ENCODE assay signal across 1 cellular context in the genomic region with DNA sequence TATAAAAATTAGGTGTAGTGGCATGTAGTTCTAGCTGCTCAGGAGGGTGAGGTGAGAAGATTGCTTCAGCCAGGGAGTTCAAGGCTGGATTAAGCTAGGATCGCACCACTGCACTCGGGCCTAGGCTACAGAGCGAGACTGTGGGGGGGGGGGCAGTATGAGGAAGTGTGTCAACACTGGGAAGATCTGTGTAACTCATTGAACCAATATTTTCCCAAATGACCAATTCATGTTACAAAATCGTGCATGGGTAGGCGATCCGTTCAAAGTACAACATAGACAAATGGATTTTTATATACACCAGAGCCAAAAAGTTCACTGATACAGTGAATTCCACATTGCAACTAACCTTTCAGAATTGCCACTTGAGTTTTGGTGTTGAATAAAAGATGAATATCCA.
TF ChIP-seq lines count a peak whose summit lies in the region.

No MANE protein-coding gene starts in this region.

TF ChIP-seq in HepG2, 621 proteins besides CTCF, POLR2A, EP300 and RAD21 (continued from another document and continues in another):
- TF ChIP-seq, protein P1, sequence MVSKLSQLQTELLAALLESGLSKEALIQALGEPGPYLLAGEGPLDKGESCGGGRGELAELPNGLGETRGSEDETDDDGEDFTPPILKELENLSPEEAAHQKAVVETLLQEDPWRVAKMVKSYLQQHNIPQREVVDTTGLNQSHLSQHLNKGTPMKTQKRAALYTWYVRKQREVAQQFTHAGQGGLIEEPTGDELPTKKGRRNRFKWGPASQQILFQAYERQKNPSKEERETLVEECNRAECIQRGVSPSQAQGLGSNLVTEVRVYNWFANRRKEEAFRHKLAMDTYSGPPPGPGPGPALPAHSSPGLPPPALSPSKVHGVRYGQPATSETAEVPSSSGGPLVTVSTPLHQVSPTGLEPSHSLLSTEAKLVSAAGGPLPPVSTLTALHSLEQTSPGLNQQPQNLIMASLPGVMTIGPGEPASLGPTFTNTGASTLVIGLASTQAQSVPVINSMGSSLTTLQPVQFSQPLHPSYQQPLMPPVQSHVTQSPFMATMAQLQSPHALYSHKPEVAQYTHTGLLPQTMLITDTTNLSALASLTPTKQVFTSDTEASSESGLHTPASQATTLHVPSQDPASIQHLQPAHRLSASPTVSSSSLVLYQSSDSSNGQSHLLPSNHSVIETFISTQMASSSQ (IDR thresholded peaks at IDR 0.05; ENCODE audit: low read depth), result peak; percentile 46; the same call in 1 of the 2 replicates
- TF ChIP-seq, protein P1 (CRISPR knock-in tag; IDR thresholded peaks at IDR 0.05; ENCODE audit: borderline replicate concordance), result peak; percentile 55; the same call in 1 of the 2 replicates
- TF ChIP-seq, protein P2, sequence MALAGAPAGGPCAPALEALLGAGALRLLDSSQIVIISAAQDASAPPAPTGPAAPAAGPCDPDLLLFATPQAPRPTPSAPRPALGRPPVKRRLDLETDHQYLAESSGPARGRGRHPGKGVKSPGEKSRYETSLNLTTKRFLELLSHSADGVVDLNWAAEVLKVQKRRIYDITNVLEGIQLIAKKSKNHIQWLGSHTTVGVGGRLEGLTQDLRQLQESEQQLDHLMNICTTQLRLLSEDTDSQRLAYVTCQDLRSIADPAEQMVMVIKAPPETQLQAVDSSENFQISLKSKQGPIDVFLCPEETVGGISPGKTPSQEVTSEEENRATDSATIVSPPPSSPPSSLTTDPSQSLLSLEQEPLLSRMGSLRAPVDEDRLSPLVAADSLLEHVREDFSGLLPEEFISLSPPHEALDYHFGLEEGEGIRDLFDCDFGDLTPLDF (CRISPR knock-in tag; IDR thresholded peaks at IDR 0.05), result no peak
- TF ChIP-seq, protein P3, sequence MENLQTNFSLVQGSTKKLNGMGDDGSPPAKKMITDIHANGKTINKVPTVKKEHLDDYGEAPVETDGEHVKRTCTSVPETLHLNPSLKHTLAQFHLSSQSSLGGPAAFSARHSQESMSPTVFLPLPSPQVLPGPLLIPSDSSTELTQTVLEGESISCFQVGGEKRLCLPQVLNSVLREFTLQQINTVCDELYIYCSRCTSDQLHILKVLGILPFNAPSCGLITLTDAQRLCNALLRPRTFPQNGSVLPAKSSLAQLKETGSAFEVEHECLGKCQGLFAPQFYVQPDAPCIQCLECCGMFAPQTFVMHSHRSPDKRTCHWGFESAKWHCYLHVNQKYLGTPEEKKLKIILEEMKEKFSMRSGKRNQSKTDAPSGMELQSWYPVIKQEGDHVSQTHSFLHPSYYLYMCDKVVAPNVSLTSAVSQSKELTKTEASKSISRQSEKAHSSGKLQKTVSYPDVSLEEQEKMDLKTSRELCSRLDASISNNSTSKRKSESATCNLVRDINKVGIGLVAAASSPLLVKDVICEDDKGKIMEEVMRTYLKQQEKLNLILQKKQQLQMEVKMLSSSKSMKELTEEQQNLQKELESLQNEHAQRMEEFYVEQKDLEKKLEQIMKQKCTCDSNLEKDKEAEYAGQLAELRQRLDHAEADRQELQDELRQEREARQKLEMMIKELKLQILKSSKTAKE (CRISPR knock-in tag; IDR thresholded peaks at IDR 0.05; ENCODE audit: borderline replicate concordance), result no peak
- TF ChIP-seq FOXP1 (IDR thresholded peaks at IDR 0.05) (no peak), FOXP1 (CRISPR knock-in tag; IDR thresholded peaks at IDR 0.05) (peak; percentile 58), JARID2 (CRISPR knock-in tag; IDR thresholded peaks at IDR 0.05; ENCODE audit: insufficient replicate concordance) (no peak), DNMT1 (CRISPR knock-in tag; IDR thresholded peaks at IDR 0.05) (no peak), ZKSCAN5 (CRISPR knock-in tag; IDR thresholded peaks at IDR 0.05) (no peak), ZNF101 (CRISPR knock-in tag; IDR thresholded peaks at IDR 0.05; ENCODE audit: borderline replicate concordance, low read depth) (no peak), ZBTB38 (CRISPR knock-in tag; IDR thresholded peaks at IDR 0.05) (no peak), RFXANK (CRISPR knock-in tag; IDR thresholded peaks at IDR 0.05) (no peak), POGZ (CRISPR knock-in tag; IDR thresholded peaks at IDR 0.05) (peak; percentile 75), SP2 (CRISPR knock-in tag; IDR thresholded peaks at IDR 0.05) (no peak), ZNF782 (CRISPR knock-in tag; IDR thresholded peaks at IDR 0.05; ENCODE audit: borderline replicate concordance) (no peak), SMC3 (IDR thresholded peaks at IDR 0.05; ENCODE audit: low read length) (peak; percentile 30; the same call in 1 of the 2 replicates), POLR2AphosphoS2 (IDR thresholded peaks at IDR 0.05; ENCODE audit: low read depth, low read length) (peak; percentile 76; the same call in 1 of the 2 replicates), ZBTB20 (CRISPR knock-in tag; IDR thresholded peaks at IDR 0.05; ENCODE audit: borderline replicate concordance, low read depth) (peak; percentile 61; the same call in 1 of the 2 replicates), MAZ (IDR thresholded peaks at IDR 0.05; ENCODE audit: borderline replicate concordance, low read depth, low read length) (peak; percentile 58; the same call in 1 of the 2 replicates), MAZ (CRISPR knock-in tag; IDR thresholded peaks at IDR 0.05; ENCODE audit: low read depth) (no peak), NKX3-1 (CRISPR knock-in tag; IDR thresholded peaks at IDR 0.05) (0 out of 2 replicates have a peak, but pooled peaks have one; percentile 40), ZNF460 (CRISPR knock-in tag; IDR thresholded peaks at IDR 0.05; ENCODE audit: borderline replicate concordance) (no peak), ZNF292 (CRISPR knock-in tag; IDR thresholded peaks at IDR 0.05; ENCODE audit: borderline replicate concordance, low read depth) (peak; percentile 81; the same call in 1 of the 2 replicates), LCORL (IDR thresholded peaks at IDR 0.05) (peak; percentile 33; the same call in 1 of the 2 replicates), LCORL (CRISPR knock-in tag; IDR thresholded peaks at IDR 0.05) (peak; percentile 79; the same call in 1 of the 2 replicates), ARNT2 (CRISPR knock-in tag; IDR thresholded peaks at IDR 0.05; ENCODE audit: low read depth) (peak; percentile 55), ZNF776 (CRISPR knock-in tag; IDR thresholded peaks at IDR 0.05) (no peak), ZNF44 (CRISPR knock-in tag; IDR thresholded peaks at IDR 0.05) (no peak)
- TF ChIP-seq, protein P4, sequence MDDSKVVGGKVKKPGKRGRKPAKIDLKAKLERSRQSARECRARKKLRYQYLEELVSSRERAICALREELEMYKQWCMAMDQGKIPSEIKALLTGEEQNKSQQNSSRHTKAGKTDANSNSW (CRISPR knock-in tag; IDR thresholded peaks at IDR 0.05; ENCODE audit: borderline replicate concordance), result no peak
- TF ChIP-seq, protein P5, sequence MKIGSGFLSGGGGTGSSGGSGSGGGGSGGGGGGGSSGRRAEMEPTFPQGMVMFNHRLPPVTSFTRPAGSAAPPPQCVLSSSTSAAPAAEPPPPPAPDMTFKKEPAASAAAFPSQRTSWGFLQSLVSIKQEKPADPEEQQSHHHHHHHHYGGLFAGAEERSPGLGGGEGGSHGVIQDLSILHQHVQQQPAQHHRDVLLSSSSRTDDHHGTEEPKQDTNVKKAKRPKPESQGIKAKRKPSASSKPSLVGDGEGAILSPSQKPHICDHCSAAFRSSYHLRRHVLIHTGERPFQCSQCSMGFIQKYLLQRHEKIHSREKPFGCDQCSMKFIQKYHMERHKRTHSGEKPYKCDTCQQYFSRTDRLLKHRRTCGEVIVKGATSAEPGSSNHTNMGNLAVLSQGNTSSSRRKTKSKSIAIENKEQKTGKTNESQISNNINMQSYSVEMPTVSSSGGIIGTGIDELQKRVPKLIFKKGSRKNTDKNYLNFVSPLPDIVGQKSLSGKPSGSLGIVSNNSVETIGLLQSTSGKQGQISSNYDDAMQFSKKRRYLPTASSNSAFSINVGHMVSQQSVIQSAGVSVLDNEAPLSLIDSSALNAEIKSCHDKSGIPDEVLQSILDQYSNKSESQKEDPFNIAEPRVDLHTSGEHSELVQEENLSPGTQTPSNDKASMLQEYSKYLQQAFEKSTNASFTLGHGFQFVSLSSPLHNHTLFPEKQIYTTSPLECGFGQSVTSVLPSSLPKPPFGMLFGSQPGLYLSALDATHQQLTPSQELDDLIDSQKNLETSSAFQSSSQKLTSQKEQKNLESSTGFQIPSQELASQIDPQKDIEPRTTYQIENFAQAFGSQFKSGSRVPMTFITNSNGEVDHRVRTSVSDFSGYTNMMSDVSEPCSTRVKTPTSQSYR (CRISPR knock-in tag; IDR thresholded peaks at IDR 0.05; ENCODE audit: borderline replicate concordance), result peak; percentile 57; the same call in 1 of the 2 replicates
- TF ChIP-seq, protein P6, sequence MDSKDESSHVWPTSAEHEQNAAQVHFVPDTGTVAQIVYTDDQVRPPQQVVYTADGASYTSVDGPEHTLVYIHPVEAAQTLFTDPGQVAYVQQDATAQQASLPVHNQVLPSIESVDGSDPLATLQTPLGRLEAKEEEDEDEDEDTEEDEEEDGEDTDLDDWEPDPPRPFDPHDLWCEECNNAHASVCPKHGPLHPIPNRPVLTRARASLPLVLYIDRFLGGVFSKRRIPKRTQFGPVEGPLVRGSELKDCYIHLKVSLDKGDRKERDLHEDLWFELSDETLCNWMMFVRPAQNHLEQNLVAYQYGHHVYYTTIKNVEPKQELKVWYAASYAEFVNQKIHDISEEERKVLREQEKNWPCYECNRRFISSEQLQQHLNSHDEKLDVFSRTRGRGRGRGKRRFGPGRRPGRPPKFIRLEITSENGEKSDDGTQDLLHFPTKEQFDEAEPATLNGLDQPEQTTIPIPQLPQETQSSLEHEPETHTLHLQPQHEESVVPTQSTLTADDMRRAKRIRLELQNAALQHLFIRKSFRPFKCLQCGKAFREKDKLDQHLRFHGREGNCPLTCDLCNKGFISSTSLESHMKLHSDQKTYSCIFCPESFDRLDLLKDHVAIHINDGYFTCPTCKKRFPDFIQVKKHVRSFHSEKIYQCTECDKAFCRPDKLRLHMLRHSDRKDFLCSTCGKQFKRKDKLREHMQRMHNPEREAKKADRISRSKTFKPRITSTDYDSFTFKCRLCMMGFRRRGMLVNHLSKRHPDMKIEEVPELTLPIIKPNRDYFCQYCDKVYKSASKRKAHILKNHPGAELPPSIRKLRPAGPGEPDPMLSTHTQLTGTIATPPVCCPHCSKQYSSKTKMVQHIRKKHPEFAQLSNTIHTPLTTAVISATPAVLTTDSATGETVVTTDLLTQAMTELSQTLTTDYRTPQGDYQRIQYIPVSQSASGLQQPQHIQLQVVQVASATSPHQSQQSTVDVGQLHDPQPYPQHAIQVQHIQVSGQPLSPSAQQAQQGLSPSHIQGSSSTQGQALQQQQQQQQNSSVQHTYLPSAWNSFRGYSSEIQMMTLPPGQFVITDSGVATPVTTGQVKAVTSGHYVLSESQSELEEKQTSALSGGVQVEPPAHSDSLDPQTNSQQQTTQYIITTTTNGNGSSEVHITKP (CRISPR knock-in tag; IDR thresholded peaks at IDR 0.05; ENCODE audit: low read depth), result peak; percentile 81
- TF ChIP-seq, protein P7, sequence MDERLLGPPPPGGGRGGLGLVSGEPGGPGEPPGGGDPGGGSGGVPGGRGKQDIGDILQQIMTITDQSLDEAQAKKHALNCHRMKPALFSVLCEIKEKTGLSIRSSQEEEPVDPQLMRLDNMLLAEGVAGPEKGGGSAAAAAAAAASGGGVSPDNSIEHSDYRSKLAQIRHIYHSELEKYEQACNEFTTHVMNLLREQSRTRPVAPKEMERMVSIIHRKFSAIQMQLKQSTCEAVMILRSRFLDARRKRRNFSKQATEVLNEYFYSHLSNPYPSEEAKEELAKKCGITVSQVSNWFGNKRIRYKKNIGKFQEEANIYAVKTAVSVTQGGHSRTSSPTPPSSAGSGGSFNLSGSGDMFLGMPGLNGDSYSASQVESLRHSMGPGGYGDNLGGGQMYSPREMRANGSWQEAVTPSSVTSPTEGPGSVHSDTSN (CRISPR knock-in tag; IDR thresholded peaks at IDR 0.05), result no peak
- TF ChIP-seq, protein P8, sequence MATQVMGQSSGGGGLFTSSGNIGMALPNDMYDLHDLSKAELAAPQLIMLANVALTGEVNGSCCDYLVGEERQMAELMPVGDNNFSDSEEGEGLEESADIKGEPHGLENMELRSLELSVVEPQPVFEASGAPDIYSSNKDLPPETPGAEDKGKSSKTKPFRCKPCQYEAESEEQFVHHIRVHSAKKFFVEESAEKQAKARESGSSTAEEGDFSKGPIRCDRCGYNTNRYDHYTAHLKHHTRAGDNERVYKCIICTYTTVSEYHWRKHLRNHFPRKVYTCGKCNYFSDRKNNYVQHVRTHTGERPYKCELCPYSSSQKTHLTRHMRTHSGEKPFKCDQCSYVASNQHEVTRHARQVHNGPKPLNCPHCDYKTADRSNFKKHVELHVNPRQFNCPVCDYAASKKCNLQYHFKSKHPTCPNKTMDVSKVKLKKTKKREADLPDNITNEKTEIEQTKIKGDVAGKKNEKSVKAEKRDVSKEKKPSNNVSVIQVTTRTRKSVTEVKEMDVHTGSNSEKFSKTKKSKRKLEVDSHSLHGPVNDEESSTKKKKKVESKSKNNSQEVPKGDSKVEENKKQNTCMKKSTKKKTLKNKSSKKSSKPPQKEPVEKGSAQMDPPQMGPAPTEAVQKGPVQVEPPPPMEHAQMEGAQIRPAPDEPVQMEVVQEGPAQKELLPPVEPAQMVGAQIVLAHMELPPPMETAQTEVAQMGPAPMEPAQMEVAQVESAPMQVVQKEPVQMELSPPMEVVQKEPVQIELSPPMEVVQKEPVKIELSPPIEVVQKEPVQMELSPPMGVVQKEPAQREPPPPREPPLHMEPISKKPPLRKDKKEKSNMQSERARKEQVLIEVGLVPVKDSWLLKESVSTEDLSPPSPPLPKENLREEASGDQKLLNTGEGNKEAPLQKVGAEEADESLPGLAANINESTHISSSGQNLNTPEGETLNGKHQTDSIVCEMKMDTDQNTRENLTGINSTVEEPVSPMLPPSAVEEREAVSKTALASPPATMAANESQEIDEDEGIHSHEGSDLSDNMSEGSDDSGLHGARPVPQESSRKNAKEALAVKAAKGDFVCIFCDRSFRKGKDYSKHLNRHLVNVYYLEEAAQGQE (IDR thresholded peaks at IDR 0.05; ENCODE audit: borderline replicate concordance in 1 of 2, low read depth in 1 of 2, low read length in 2 of 2), result no peak
- TF ChIP-seq, protein P9, sequence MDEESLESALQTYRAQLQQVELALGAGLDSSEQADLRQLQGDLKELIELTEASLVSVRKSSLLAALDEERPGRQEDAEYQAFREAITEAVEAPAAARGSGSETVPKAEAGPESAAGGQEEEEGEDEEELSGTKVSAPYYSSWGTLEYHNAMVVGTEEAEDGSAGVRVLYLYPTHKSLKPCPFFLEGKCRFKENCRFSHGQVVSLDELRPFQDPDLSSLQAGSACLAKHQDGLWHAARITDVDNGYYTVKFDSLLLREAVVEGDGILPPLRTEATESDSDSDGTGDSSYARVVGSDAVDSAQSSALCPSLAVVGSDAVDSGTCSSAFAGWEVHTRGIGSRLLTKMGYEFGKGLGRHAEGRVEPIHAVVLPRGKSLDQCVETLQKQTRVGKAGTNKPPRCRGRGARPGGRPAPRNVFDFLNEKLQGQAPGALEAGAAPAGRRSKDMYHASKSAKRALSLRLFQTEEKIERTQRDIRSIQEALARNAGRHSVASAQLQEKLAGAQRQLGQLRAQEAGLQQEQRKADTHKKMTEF (CRISPR knock-in tag; IDR thresholded peaks at IDR 0.05), result peak; percentile 49; the same call in 1 of the 2 replicates
